Comparison of ENCODE assay signal across 8 cellular contexts in the genomic region with DNA sequence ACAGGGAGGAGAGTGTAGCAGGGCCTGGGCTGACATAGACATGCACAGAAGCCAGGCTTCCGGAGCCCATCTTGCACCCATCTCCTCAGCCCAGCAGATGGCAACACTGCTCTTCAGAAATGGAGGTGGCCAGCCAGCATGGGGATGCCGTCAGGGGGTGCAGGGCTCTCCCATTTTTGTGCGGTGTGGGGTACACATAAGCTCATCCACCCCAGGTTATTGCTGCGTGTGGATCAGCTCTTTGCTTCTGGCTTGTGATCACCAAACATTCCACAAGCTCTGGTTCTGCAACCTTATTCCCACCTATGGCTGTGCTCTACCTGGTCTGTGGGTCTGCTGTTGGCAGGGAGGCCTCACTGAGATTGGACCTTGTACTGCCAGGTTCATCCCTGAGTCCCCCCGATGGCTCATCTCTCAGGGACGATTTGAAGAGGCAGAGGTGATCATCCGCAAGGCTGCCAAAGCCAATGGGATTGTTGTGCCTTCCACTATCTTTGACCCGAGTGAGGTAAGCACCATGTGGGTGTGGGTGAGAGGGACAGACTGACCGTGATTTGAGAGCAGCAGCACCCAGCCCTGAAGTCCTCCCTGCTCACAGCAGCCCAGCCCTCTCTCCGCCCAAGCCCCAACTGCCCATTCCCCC. TPM values are rescaled to one million over a fixed set of nuclear protein-coding genes. Genes with fewer than 3 reads are reported as not detected.
A peak's percentile ranks its signal among the peaks of the same experiment; 100 is the strongest.
DNase-seq lines count a peak whose midpoint lies in the region; ATAC-seq and TF ChIP-seq lines count a peak whose summit lies in the region.

No MANE protein-coding gene starts in this region.

- TF ChIP-seq CTCF in colonic mucosa (IDR thresholded peaks at IDR 0.05) (peak; percentile 80), right lobe of liver (IDR thresholded peaks at IDR 0.05) (peak; percentile 83 to 95 (median 86))

- H3K27ac ChIP-seq in colonic mucosa (peak overlapping the region; percentile 60), right lobe of liver (peak overlapping the region; percentile 61 to 81 (median 78))

- 20% methylated on average over 1 of the region's 10 CpGs for WGBS in right lobe of liver (ENCODE audit: insufficient coverage, low coverage, low lambda C conversion rate, missing lambda C conversion rate)

- H3K36me3 ChIP-seq in colonic mucosa (no peaks in the 10 kb centered on the region), right lobe of liver (peaks cover 0 to 12% (median 0%) of the 10 kb centered on the region in 4 donors)

- peak; percentile 70 for ATAC-seq in HG02623 (IDR thresholded peaks at IDR 0.05; ENCODE audit: unreplicated experiment)
- ATAC-seq in right lobe of liver = peak; percentile 78 to 88 (median 88)

- TF ChIP-seq POLR2A in right lobe of liver (IDR thresholded peaks at IDR 0.05) = no peak

- H3K4me1 ChIP-seq in colonic mucosa (peaks cover 9% of the 10 kb centered on the region), right lobe of liver (peaks cover 0 to 37% (median 7%) of the 10 kb centered on the region in 4 donors)

- H3K9ac ChIP-seq in colonic mucosa (ENCODE audit: low read depth in 2 of 2, low read length in 2 of 2) = peak overlapping the region; percentile 31 to 65

- intact Hi-C loops in colonic mucosa (cut with DNase I) = loop anchor here (2.0 to 10.0 kb wide), 3 partner anchors 112 to 438 kb away; no protein-coding TSS in a partner anchor
- intact Hi-C loops in right lobe of liver (cut with DNase I) = loop anchor here (5.0 to 10.0 kb wide), 2 partner anchors 116 to 118 kb away; no protein-coding TSS in a partner anchor

- no peaks in the 10 kb centered on the region for H3K9me3 ChIP-seq in colonic mucosa
- H3K9me3 ChIP-seq in right lobe of liver = no peaks in the 10 kb centered on the region

- no peak overlapping the region for H3K4me3 ChIP-seq in colonic mucosa
- no peak overlapping the region for H3K4me3 ChIP-seq in right lobe of liver

- DNase-seq in NCI-H2171 treated with DMSO at 0.1 percent for 48 hours (lab: John Stamatoyannopoulos, UW) = peak; percentile 41
- DNase-seq in NCI-H2171 (lab: John Stamatoyannopoulos, UW) = no peak
- DNase-seq in NCI-H2227 (lab: John Stamatoyannopoulos, UW; ENCODE audit: unreplicated experiment) = peak; percentile 53
- DNase-seq in activated CD4-positive, alpha-beta T cell treated with anti-CD3 and anti-CD28 coated beads for 48 hours = peak; percentile 81
- peak; percentile 82 for DNase-seq in colonic mucosa
- peak; percentile 78 to 82 (median 82) for DNase-seq in right lobe of liver
- DNase-seq in stimulated activated CD4-positive, alpha-beta T cell treated with anti-CD3 and anti-CD28 coated beads, Interleukin-4, amount 100 ng/mL, for 48 hours (ENCODE audit: low read depth in 2 of 2) = peak; percentile 55 to 67

- H3K27me3 ChIP-seq in colonic mucosa (no peaks in the 10 kb centered on the region), right lobe of liver (no peaks in the 10 kb centered on the region)

RNA-seq across cellular contexts. Expression of a gene that starts 17.3 kb away (rescaled TPM):
- total RNA-seq in colonic mucosa = 10 to 100 TPM; 26.0 to 38.6 TPM
- total RNA-seq in right lobe of liver = 10 to 100 TPM in 1 of 6 experiments, 1 to 10 TPM in 5; 4.7 to 11.1 (median 6.5) TPM
